Comparison of ENCODE assay signal across 8 cellular contexts in the genomic region with DNA sequence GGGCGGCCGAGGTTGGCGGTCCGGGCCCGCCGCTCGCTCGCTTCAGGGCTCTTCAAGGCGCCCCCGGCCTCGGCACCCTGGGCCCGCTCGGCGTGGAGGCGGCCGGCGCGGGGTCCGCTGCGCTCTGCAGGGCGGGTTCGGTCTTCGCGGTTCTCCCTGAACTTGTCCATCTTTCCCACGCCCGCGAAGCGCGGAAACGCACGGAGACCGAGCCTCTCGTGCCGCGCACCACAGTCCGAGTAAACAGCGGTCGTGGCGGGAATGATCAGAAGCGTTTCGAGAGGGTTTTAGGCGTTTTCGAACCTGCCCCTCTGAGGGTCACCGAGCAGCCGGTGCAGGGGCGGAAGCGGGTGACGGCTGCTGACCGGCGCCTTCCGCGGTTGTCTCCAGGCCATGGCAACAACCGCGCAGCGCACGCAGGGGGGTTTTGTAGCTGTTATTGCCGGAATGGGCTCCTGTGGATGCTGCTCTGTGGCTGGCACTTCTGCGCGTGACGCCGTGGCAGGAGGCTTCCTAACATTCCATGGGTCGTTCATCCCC. TPM values are rescaled to one million over a fixed set of nuclear protein-coding genes. Genes with fewer than 3 reads are reported as not detected.
A peak's percentile ranks its signal among the peaks of the same experiment; 100 is the strongest.
DNase-seq lines count a peak whose midpoint lies in the region; ATAC-seq lines count a peak whose summit lies in the region.

No MANE protein-coding gene starts in this region.

- H3K9me3 Mint-ChIP-seq in activated naive CD4-positive, alpha-beta T cell treated with anti-CD3 and anti-CD28 coated beads for 36 hours = peaks cover 3% of the 10 kb centered on the region
- no peaks in the 10 kb centered on the region for H3K9me3 Mint-ChIP-seq in IgD-negative memory B cell
- no peaks in the 10 kb centered on the region for H3K9me3 Mint-ChIP-seq in activated naive CD8-positive, alpha-beta T cell treated with anti-CD3 and anti-CD28 coated beads, Interleukin-2, amount 50 U/mL, for 24 hours

- WGBS in iPS DF 6.9 (ENCODE audit: insufficient coverage, insufficient read length) = no CpG with 5 or more reads among the region's 62 CpGs

- peak overlapping the region; percentile 78 for H3K4me3 Mint-ChIP-seq in activated naive CD4-positive, alpha-beta T cell treated with anti-CD3 and anti-CD28 coated beads for 36 hours
- peak overlapping the region; percentile 86 to 96 (median 87) for H3K4me3 Mint-ChIP-seq in IgD-negative memory B cell
- peak overlapping the region; percentile 79 for H3K4me3 Mint-ChIP-seq in activated naive CD8-positive, alpha-beta T cell treated with anti-CD3 and anti-CD28 coated beads, Interleukin-2, amount 50 U/mL, for 24 hours

- H3K9me3 ChIP-seq in iPS DF 6.9 (ENCODE audit: control insufficient read depth, insufficient read depth, low read length) = no peaks in the 10 kb centered on the region

- peaks cover 4% of the 10 kb centered on the region; the same call in 1 of the 2 replicates for H3K36me3 ChIP-seq in iPS DF 6.9 (ENCODE audit: control insufficient read depth, insufficient read depth, low read length)

- no peaks in the 10 kb centered on the region for H3K27me3 Mint-ChIP-seq in activated naive CD4-positive, alpha-beta T cell treated with anti-CD3 and anti-CD28 coated beads for 36 hours (ENCODE audit: low read depth)
- H3K27me3 Mint-ChIP-seq in IgD-negative memory B cell = no peaks in the 10 kb centered on the region
- H3K27me3 Mint-ChIP-seq in activated naive CD8-positive, alpha-beta T cell treated with anti-CD3 and anti-CD28 coated beads, Interleukin-2, amount 50 U/mL, for 24 hours = no peaks in the 10 kb centered on the region

- peak overlapping the region; percentile 93 for H3K4me3 ChIP-seq in iPS DF 6.9 (ENCODE audit: low read length)
- peak overlapping the region; percentile 72 for H3K4me3 ChIP-seq in skeletal muscle cell (ENCODE audit: low read depth, low read length)

- peaks cover 17% of the 10 kb centered on the region for H3K36me3 Mint-ChIP-seq in activated naive CD4-positive, alpha-beta T cell treated with anti-CD3 and anti-CD28 coated beads for 36 hours (ENCODE audit: low read depth)
- H3K36me3 Mint-ChIP-seq in IgD-negative memory B cell = no peaks in the 10 kb centered on the region
- peaks cover 6% of the 10 kb centered on the region for H3K36me3 Mint-ChIP-seq in activated naive CD8-positive, alpha-beta T cell treated with anti-CD3 and anti-CD28 coated beads, Interleukin-2, amount 50 U/mL, for 24 hours (ENCODE audit: low read depth)

- H3K27ac ChIP-seq in iPS DF 6.9 (ENCODE audit: low read length) = no peak overlapping the region

- 0 out of 2 replicates have a peak, but pooled peaks cover 1% of the 10 kb centered on the region for H3K4me1 ChIP-seq in iPS DF 6.9 (ENCODE audit: control insufficient read depth, insufficient read depth, low read length)

- intact Hi-C loops in activated naive CD4-positive, alpha-beta T cell treated with anti-CD3 and anti-CD28 coated beads for 36 hours (cut with micrococcal nuclease) = loop anchor here (1.0 to 2.0 kb wide), 7 partner anchors 9 to 586 kb away; a partner anchor contains a TSS

- H3K27ac Mint-ChIP-seq in activated naive CD4-positive, alpha-beta T cell treated with anti-CD3 and anti-CD28 coated beads for 36 hours = peak overlapping the region; percentile 72
- peak overlapping the region; percentile 81 to 93 (median 82) for H3K27ac Mint-ChIP-seq in IgD-negative memory B cell
- peak overlapping the region; percentile 73 for H3K27ac Mint-ChIP-seq in activated naive CD8-positive, alpha-beta T cell treated with anti-CD3 and anti-CD28 coated beads, Interleukin-2, amount 50 U/mL, for 24 hours

- no peak for DNase-seq in activated naive CD4-positive, alpha-beta T cell treated with anti-CD3 and anti-CD28 coated beads for 36 hours
- no peak for DNase-seq in activated naive CD4-positive, alpha-beta T cell (lab: John Stamatoyannopoulos, UW)
- DNase-seq in activated naive CD8-positive, alpha-beta T cell treated with anti-CD3 and anti-CD28 coated beads, Interleukin-2, amount 50 U/mL, for 24 hours = peak; percentile 27
- no peak for DNase-seq in iPS DF 6.9 (ENCODE audit: low read depth, low spot score)
- no peak for DNase-seq in skeletal muscle cell (ENCODE audit: low read depth)
- no peak for DNase-seq in OCI-M2 (lab: John Stamatoyannopoulos, UW; ENCODE audit: unreplicated experiment)
- no peak for DNase-seq in DMS153 (lab: John Stamatoyannopoulos, UW)

- CTCF ChIA-PET in activated naive CD4-positive, alpha-beta T cell treated with anti-CD3 and anti-CD28 coated beads for 36 hours (lab: Charles Lee) = no interaction called here

- no peak for ATAC-seq in activated naive CD8-positive, alpha-beta T cell treated with anti-CD3 and anti-CD28 coated beads, Interleukin-2, amount 50 U/mL, for 24 hours

- H3K27me3 ChIP-seq in iPS DF 6.9 (ENCODE audit: control insufficient read depth, insufficient read depth, low read length) = no peaks in the 10 kb centered on the region

- peaks cover 27% of the 10 kb centered on the region for H3K4me1 Mint-ChIP-seq in activated naive CD4-positive, alpha-beta T cell treated with anti-CD3 and anti-CD28 coated beads for 36 hours (ENCODE audit: low read depth)
- H3K4me1 Mint-ChIP-seq in IgD-negative memory B cell = peaks cover 13 to 17% (median 15%) of the 10 kb centered on the region in 3 donors
- peaks cover 23% of the 10 kb centered on the region for H3K4me1 Mint-ChIP-seq in activated naive CD8-positive, alpha-beta T cell treated with anti-CD3 and anti-CD28 coated beads, Interleukin-2, amount 50 U/mL, for 24 hours

RNA-seq across cellular contexts. Expression of a gene that starts 0.4 kb away (rescaled TPM):
- 10 to 100 TPM; 64.2 to 69.3 TPM for total RNA-seq in activated naive CD4-positive, alpha-beta T cell treated with anti-CD3 and anti-CD28 coated beads for 36 hours
- 76.2 TPM for polyA plus RNA-seq in IgD-negative memory B cell

RNA-seq across cellular contexts. Expression of a gene that starts 8.4 kb away (rescaled TPM):
- total RNA-seq in activated naive CD4-positive, alpha-beta T cell treated with anti-CD3 and anti-CD28 coated beads for 36 hours = 100 to 1,000 TPM; 292 to 294 TPM
- polyA plus RNA-seq in IgD-negative memory B cell = 266 TPM

RNA-seq across cellular contexts. Expression of a gene that starts 40.6 kb away (rescaled TPM):
- total RNA-seq in activated naive CD4-positive, alpha-beta T cell treated with anti-CD3 and anti-CD28 coated beads for 36 hours = 10 to 100 TPM; 31.1 to 32.9 TPM
- 33.2 TPM for polyA plus RNA-seq in IgD-negative memory B cell

RNA-seq across cellular contexts. Expression of a gene that starts 40.8 kb away (rescaled TPM):
- total RNA-seq in activated naive CD4-positive, alpha-beta T cell treated with anti-CD3 and anti-CD28 coated beads for 36 hours = 10 to 100 TPM; 22.4 to 26.3 TPM
- 23.2 TPM for polyA plus RNA-seq in IgD-negative memory B cell
